In the genomic region with DNA sequence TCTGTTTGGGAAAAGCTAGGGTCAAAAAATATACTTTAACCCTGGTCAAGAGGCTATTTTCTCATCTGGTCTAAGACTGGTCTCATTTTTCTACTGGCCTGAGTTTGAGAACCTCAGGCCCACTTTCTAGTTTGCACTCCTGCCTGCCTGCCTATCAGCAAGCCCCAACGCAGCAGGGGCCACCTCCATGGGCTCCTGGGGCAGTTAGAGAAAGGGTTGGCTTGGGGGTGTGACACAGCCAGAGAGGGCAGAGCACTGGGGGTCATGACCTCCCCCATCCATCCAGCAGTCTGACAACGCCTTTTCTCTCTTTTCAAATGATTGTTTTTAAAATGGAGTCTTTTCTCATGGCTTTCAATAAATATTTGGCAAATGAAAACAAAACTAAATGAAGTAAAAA, we compare ENCODE assay signal across 17 cellular contexts.
"Had no signal": no experiment of that assay in that cellular context is flagged by ENCODE, and none has a peak within 500 bp of the region (broad histone marks: within the 10 kb centered on the region; RNA-seq: fewer than 3 reads in every experiment).

No MANE protein-coding gene starts in this region.

- H3K9me3 ChIP-seq: body of pancreas, mucosa of descending colon, sigmoid colon had no signal

- H3K27me3 Mint-ChIP-seq: activated CD4-positive, alpha-beta T cell treated with anti-CD3 and anti-CD28 coated beads, Interleukin-2, amount 10 ng/mL, durations not matched to agents 24 days and 14 days; activated T-cell treated with anti-CD3 and anti-CD28 coated beads, Interleukin-2, amount 50 U/mL, for 24 hours; memory B cell; naive B cell; stimulated activated naive B cell treated with anti-CD40 and anti-IgM and Interleukin-4, amounts not matched to agents 10 μg/mL and 1 μg/mL and 100 μg/mL, for 72 hours had no signal

- H3K4me1 Mint-ChIP-seq: memory B cell, naive B cell had no signal

- DNase-seq: activated CD4-positive, alpha-beta T cell treated with anti-CD3 and anti-CD28 coated beads, Interleukin-2, amount 10 ng/mL, durations not matched to agents 24 days and 14 days; activated CD8-positive, alpha-beta T cell treated with anti-CD3 and anti-CD28 coated beads, Interleukin-2, amount 10 ng/mL, durations not matched to agents 7 days and 5 days; activated naive CD4-positive, alpha-beta T cell treated with anti-CD3 and anti-CD28 coated beads for 36 hours; activated T-cell treated with anti-CD3 and anti-CD28 coated beads, Interleukin-2, amount 50 U/mL, for 24 hours; body of pancreas; central memory CD4-positive, alpha-beta T cell; dorsolateral prefrontal cortex; mucosa of descending colon; naive B cell; sigmoid colon; stimulated activated CD4-positive, alpha-beta T cell treated with anti-CD3 and anti-CD28 coated beads, Interleukin-4, amount 100 ng/mL, for 24 hours; stimulated activated naive B cell treated with anti-CD40 and anti-IgM and Interleukin-4, amounts not matched to agents 10 μg/mL and 1 μg/mL and 100 μg/mL, for 72 hours had no signal

- H3K79me2 ChIP-seq: parathyroid adenoma had no signal

- H3K27ac Mint-ChIP-seq: activated CD4-positive, alpha-beta T cell treated with anti-CD3 and anti-CD28 coated beads, Interleukin-2, amount 10 ng/mL, durations not matched to agents 24 days and 14 days; activated CD8-positive, alpha-beta T cell treated with anti-CD3 and anti-CD28 coated beads, Interleukin-2, amount 10 ng/mL, durations not matched to agents 7 days and 5 days; activated naive CD4-positive, alpha-beta T cell treated with anti-CD3 and anti-CD28 coated beads for 36 hours; activated T-cell treated with anti-CD3 and anti-CD28 coated beads, Interleukin-2, amount 50 U/mL, for 24 hours; activated T-helper 2 cell treated with anti-CD3 and anti-CD28 coated beads, Interferon-gamma antibody, Interleukin-2, Interleukin-4, amounts not matched to agents 10 μg/mL and 5 μg/mL and 100 μg/mL, durations not matched to agents 14 hours and 24 hours and 36 hours; memory B cell; stimulated activated naive B cell treated with anti-CD40 and anti-IgM and Interleukin-4, amounts not matched to agents 10 μg/mL and 1 μg/mL and 100 μg/mL, for 72 hours had no signal

- ATAC-seq: activated CD8-positive, alpha-beta T cell treated with anti-CD3 and anti-CD28 coated beads, Interleukin-2, amount 10 ng/mL, durations not matched to agents 7 days and 5 days; body of pancreas; mucosa of descending colon had no signal

- H2AFZ ChIP-seq: parathyroid adenoma had no signal

- H3K4me3 Mint-ChIP-seq: activated CD4-positive, alpha-beta T cell treated with anti-CD3 and anti-CD28 coated beads, Interleukin-2, amount 10 ng/mL, durations not matched to agents 24 days and 14 days; activated CD8-positive, alpha-beta T cell treated with anti-CD3 and anti-CD28 coated beads, Interleukin-2, amount 10 ng/mL, durations not matched to agents 7 days and 5 days; activated naive CD4-positive, alpha-beta T cell treated with anti-CD3 and anti-CD28 coated beads for 36 hours; activated T-cell treated with anti-CD3 and anti-CD28 coated beads, Interleukin-2, amount 50 U/mL, for 24 hours; memory B cell; naive B cell; stimulated activated naive B cell treated with anti-CD40 and anti-IgM and Interleukin-4, amounts not matched to agents 10 μg/mL and 1 μg/mL and 100 μg/mL, for 72 hours had no signal

- H3K9me3 Mint-ChIP-seq: activated CD4-positive, alpha-beta T cell treated with anti-CD3 and anti-CD28 coated beads, Interleukin-2, amount 10 ng/mL, durations not matched to agents 24 days and 14 days; activated naive CD4-positive, alpha-beta T cell treated with anti-CD3 and anti-CD28 coated beads for 36 hours; activated T-cell treated with anti-CD3 and anti-CD28 coated beads, Interleukin-2, amount 50 U/mL, for 24 hours; activated T-helper 2 cell treated with anti-CD3 and anti-CD28 coated beads, Interferon-gamma antibody, Interleukin-2, Interleukin-4, amounts not matched to agents 10 μg/mL and 5 μg/mL and 100 μg/mL, durations not matched to agents 14 hours and 24 hours and 36 hours; stimulated activated naive B cell treated with anti-CD40 and anti-IgM and Interleukin-4, amounts not matched to agents 10 μg/mL and 1 μg/mL and 100 μg/mL, for 72 hours had no signal

- FAIRE-seq: colon, frontal cortex had no signal

- H3K27me3 ChIP-seq: body of pancreas, dorsolateral prefrontal cortex, sigmoid colon had no signal

- H3K36me3 ChIP-seq: sigmoid colon had no signal

- H3K4me3 ChIP-seq: body of pancreas, dorsolateral prefrontal cortex, mucosa of descending colon, sigmoid colon had no signal

- H3K27ac ChIP-seq: body of pancreas, dorsolateral prefrontal cortex, parathyroid adenoma, sigmoid colon had no signal

- H3K4me1 ChIP-seq: parathyroid adenoma had no signal

- H3K9ac ChIP-seq: parathyroid adenoma had no signal
